In genomic region chr10:1056326-1057105, GRCh38 we compare ENCODE assay signal across 8 cellular contexts. TPM values are rescaled to one million over a fixed set of nuclear protein-coding genes. Genes with fewer than 3 reads are reported as not detected.
DNase-seq lines count a peak whose midpoint lies in the region; ATAC-seq, FAIRE-seq and TF ChIP-seq lines count a peak whose summit lies in the region.

Gene WDR37, plus strand, starts transcription at chr10:1056385. Its CDS starts 15,771 bp downstream, at chr10:1072156.

- intact Hi-C loops in right cardiac atrium (cut with DNase I): no loop called here
- intact Hi-C loops in uterus (cut with DNase I; ENCODE audit: low total_unique reads): loop anchor here (10.0 kb wide), 1 partner anchor 72 kb away; the partner anchor contains the start of gene GTPBP4

- ATAC-seq in right cardiac atrium: peak; percentile 96 to 97

- H3K27ac ChIP-seq in right cardiac atrium (ENCODE audit: low read length): peak within 1 kb of the TSS; percentile 76
- H3K27ac ChIP-seq in uterus: peak within 1 kb of the TSS; percentile 97 to 98

- no peaks in the 10 kb centered on the region for H3K36me3 ChIP-seq in uterus

- H3K4me3 ChIP-seq in HFF-Myc (replicated peaks; ENCODE audit: low read depth, low read length) (peak within 1 kb of the TSS; percentile 95), right cardiac atrium (ENCODE audit: low read length) (peak within 1 kb of the TSS; percentile 56), uterus (peak within 1 kb of the TSS; percentile 88 to 99)

- no peaks in the 10 kb centered on the region for H3K27me3 ChIP-seq in right cardiac atrium (ENCODE audit: control insufficient read depth, insufficient read depth)
- H3K27me3 ChIP-seq in uterus: no peaks in the 10 kb centered on the region

- H3K9me3 ChIP-seq in right cardiac atrium (ENCODE audit: control insufficient read depth, low read length): no peaks in the 10 kb centered on the region
- no peaks in the 10 kb centered on the region for H3K9me3 ChIP-seq in uterus

- FAIRE-seq in GM12892 (lab: Jason Lieb, UNC): peak; percentile 92

- under 1% methylated on average over 87 of the region's 87 CpGs for WGBS in right cardiac atrium

- H3K4me1 ChIP-seq in right cardiac atrium (ENCODE audit: control insufficient read depth, insufficient read depth, low read length): peaks cover 6% of the 10 kb centered on the region
- peaks cover 0 to 7% of the 10 kb centered on the region in 2 donors for H3K4me1 ChIP-seq in uterus

- TF ChIP-seq POLR2A in GM12892 (IDR thresholded peaks at IDR 0.05; ENCODE audit: low read depth, low read length) (peak; percentile 67; the same call in 1 of the 2 replicates), uterus (IDR thresholded peaks at IDR 0.05) (peak; percentile 36 to 76)

- peak; percentile 93 for DNase-seq in GM12892 (ENCODE audit: insufficient read length)
- peak; percentile 56 for DNase-seq in HFF-Myc (ENCODE audit: extremely low read depth, low read depth)
- DNase-seq in NAMALWA (ENCODE audit: low spot score): peak; percentile 86
- DNase-seq in T-helper 2 cell: peak; percentile 81 to 92 (median 83)
- peak in 55 of 56 donors; percentile 34 to 91 (median 76) for DNase-seq in amygdala (lab: John Stamatoyannopoulos, UW)
- peak; percentile 90 to 97 (median 96) for DNase-seq in right cardiac atrium
- DNase-seq in putamen (ENCODE audit: low spot score): peak; percentile 85
- DNase-seq in uterus: peak; percentile 80 to 86

- TF ChIP-seq CTCF in HFF-Myc (IDR thresholded peaks at IDR 0.05; ENCODE audit: low read depth, low read length, missing control alignments) (no peak), uterus (IDR thresholded peaks at IDR 0.05) (peak in 1 of 4 experiments; percentile 28)

RNA-seq across cellular contexts. Expression of gene WDR37, which starts in this region (rescaled TPM):
- 7.0 TPM for polyA plus RNA-seq in GM12892 (2012; ENCODE audit: missing spikeins)
- total RNA-seq in right cardiac atrium (10 to 100 TPM; 29.0 to 35.6 (median 32.5) TPM), uterus (10 to 100 TPM in 2 of 4 donors, 1 to 10 TPM in 2; 1.3 to 21.7 (median 11.2) TPM)
- 9.7 TPM for polyA plus RNA-seq in right cardiac atrium

Comparison
In these comparisons a context has a peak if more than half of its experiments do, and no peak if none do; other contexts are left out.
1. Peak in every context shown above with its lines: DNase-seq, ATAC-seq, H3K4me3 ChIP-seq and H3K27ac ChIP-seq.